In the genomic region with DNA sequence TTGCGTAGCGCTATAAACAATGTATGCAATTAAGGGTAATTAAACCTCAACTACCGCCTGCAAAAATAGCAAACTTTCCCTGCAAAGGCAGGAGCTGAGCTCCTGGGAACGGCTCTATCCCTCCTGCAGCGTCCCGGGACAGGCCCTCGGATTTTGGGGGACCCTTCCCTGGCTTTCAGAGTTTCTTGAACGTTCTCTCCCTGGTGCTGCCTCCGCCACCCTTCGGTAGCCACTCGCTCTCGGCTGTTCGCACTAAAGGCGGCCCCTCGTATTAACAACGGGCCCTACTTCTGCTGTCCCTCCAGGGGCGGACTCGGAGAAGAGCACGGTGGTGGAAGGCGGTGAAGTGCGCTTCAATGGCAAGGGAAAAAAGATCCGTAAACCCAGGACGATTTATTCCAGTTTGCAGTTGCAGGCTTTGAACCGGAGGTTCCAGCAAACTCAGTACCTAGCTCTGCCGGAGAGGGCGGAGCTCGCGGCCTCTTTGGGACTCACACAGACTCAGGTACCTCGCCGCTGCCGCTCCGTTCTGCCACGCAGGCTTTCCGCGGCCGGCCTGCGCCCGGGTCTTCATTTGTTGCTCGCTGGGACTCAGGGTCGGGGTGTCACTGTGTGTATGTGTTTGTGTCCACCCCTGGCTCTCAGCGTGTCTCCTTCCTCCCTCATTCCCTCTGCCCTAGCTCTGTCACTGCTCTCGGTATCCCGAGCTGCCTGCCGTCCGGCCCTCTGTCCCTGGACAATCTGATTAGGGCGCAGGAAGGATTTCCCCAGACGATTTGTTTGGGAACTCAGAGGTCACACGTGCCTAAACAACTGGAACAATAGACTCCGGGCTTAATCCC, we compare ENCODE assay signal across 1 cellular context.
TF ChIP-seq lines count a peak whose summit lies in the region.

No MANE protein-coding gene starts in this region.

TF ChIP-seq in GM12878, 131 proteins besides CTCF, POLR2A, EP300 and RAD21:
- TF ChIP-seq EZH2 (IDR thresholded peaks at IDR 0.05; ENCODE audit: borderline replicate concordance, control insufficient read depth, low read depth, low read length) (0 out of 2 replicates have a peak, but pooled peaks have one; percentile 45), CBX5 (IDR thresholded peaks at IDR 0.05; ENCODE audit: low read depth) (no peak), POU2F2 (IDR thresholded peaks at IDR 0.05; ENCODE audit: borderline replicate concordance, low read depth, low read length) (no peak), MEF2A (IDR thresholded peaks at IDR 0.05; ENCODE audit: insufficient read depth, low read depth, low read length) (no peak), STAT3 (IDR thresholded peaks at IDR 0.05; ENCODE audit: low read depth, low read length) (no peak), NFIC (IDR thresholded peaks at IDR 0.05; ENCODE audit: low read depth, low read length) (no peak), HDAC6 (IDR thresholded peaks at IDR 0.05; ENCODE audit: unreplicated experiment) (no peak), RFX5 (IDR thresholded peaks at IDR 0.05; ENCODE audit: low read depth, low read length) (no peak), MXI1 (IDR thresholded peaks at IDR 0.05; ENCODE audit: low read depth, low read length) (no peak), SUZ12 (IDR thresholded peaks at IDR 0.05; ENCODE audit: unreplicated experiment) (peak; percentile 52), ZNF274 (IDR thresholded peaks at IDR 0.05; ENCODE audit: insufficient read depth, insufficient read length) (no peak), TCF7 (IDR thresholded peaks at IDR 0.05; ENCODE audit: borderline replicate concordance) (no peak), ETV6 (conservative IDR thresholded peaks at IDR 0.05 in 1 of 2, IDR thresholded peaks at IDR 0.05 in 1 of 2; ENCODE audit: borderline replicate concordance in 1 of 2, low read depth in 1 of 2) (no peak), JUND (IDR thresholded peaks at IDR 0.05; ENCODE audit: low read depth, low read length) (no peak), NFYA (IDR thresholded peaks at IDR 0.05; ENCODE audit: borderline replicate concordance, low read depth, low read length) (no peak)
- TF ChIP-seq, protein P1, sequence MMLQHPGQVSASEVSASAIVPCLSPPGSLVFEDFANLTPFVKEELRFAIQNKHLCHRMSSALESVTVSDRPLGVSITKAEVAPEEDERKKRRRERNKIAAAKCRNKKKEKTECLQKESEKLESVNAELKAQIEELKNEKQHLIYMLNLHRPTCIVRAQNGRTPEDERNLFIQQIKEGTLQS (IDR thresholded peaks at IDR 0.05; ENCODE audit: borderline replicate concordance, extremely low read depth, low read depth, low read length) = no peak
- TF ChIP-seq, protein P2, sequence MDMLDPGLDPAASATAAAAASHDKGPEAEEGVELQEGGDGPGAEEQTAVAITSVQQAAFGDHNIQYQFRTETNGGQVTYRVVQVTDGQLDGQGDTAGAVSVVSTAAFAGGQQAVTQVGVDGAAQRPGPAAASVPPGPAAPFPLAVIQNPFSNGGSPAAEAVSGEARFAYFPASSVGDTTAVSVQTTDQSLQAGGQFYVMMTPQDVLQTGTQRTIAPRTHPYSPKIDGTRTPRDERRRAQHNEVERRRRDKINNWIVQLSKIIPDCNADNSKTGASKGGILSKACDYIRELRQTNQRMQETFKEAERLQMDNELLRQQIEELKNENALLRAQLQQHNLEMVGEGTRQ (IDR thresholded peaks at IDR 0.05; ENCODE audit: borderline replicate concordance, low read depth, low read length) = no peak
